Comparison of ENCODE assay signal across 15 cellular contexts in the genomic region with DNA sequence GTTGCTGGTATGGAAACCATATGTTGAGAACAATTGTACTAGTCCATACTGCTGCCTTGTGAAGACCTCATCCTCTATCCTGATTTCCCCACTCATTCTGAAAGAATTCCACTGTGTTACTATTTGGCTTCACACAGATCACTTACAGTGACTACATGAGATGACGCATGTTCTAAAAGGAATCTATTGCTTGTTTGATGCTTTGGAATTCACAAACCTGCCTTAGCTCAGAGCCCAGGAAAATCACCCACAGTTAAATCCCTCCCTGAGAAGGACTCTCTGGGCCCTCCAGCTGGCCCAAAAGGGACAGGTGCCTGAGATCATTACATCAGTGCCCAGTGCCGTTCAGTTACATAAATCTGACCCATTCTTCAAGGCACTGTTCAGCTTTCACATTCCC. TPM values are rescaled to one million over a fixed set of nuclear protein-coding genes. Genes with fewer than 3 reads are reported as not detected.
DNase-seq lines count a peak whose midpoint lies in the region; ATAC-seq and TF ChIP-seq lines count a peak whose summit lies in the region.
"Had no signal": no experiment of that assay in that cellular context is flagged by ENCODE, and none has a peak within 500 bp of the region (broad histone marks: within the 10 kb centered on the region; RNA-seq: fewer than 3 reads in every experiment).

No MANE protein-coding gene starts in this region.

- no peaks in the 10 kb centered on the region for H3K9me3 ChIP-seq in SJCRH30 (replicated peaks)
- H3K9me3 ChIP-seq: neutrophil had no signal

- ATAC-seq in GM19351 (IDR thresholded peaks at IDR 0.05; ENCODE audit: unreplicated experiment), result no peak
- ATAC-seq in HG02870 (IDR thresholded peaks at IDR 0.05; ENCODE audit: unreplicated experiment), result no peak
- ATAC-seq: effector memory CD8-positive, alpha-beta T cell had no signal

- DNase-seq in AG20443 (ENCODE audit: low spot score) (peak; percentile 77), SJCRH30 (peak; percentile 55 to 66), fibroblast of mammary gland (ENCODE audit: low read depth) (peak; percentile 83), renal cortical epithelial cell (ENCODE audit: low read depth) (peak; percentile 16), NCI-H187 (lab: John Stamatoyannopoulos, UW) (no peak), dorsolateral prefrontal cortex (no peak)
- DNase-seq: C1 segment of cervical spinal cord; effector memory CD8-positive, alpha-beta T cell; NCI-H748 treated with DMSO at 0.1 percent for 48 hours; SHP77 had no signal

- intact Hi-C loops in dorsolateral prefrontal cortex (cut with DNase I), result no loop called here

- H3K27me3 ChIP-seq in SJCRH30 (no peaks in the 10 kb centered on the region), dorsolateral prefrontal cortex (no peaks in the 10 kb centered on the region)

- no peak overlapping the region for H3K4me3 ChIP-seq in SJCRH30
- H3K4me3 ChIP-seq in fibroblast of mammary gland (ENCODE audit: control insufficient read depth, low read depth, low read length), result no peak overlapping the region
- H3K4me3 ChIP-seq in dorsolateral prefrontal cortex, result no peak overlapping the region
- H3K4me3 ChIP-seq: lung had no signal

- TF ChIP-seq CTCF in fibroblast of mammary gland (conservative IDR thresholded peaks at IDR 0.05; ENCODE audit: control insufficient read depth, insufficient read depth, low read depth, low read length), result no peak
- no peak for TF ChIP-seq CTCF in dorsolateral prefrontal cortex (IDR thresholded peaks at IDR 0.05 in 54 of 56, conservative IDR thresholded peaks at IDR 0.05 in 2 of 56; ENCODE audit: low read depth in 1 of 56, partially characterized antibody in 56 of 56)

- H3K27ac ChIP-seq in SJCRH30 (peak overlapping the region; percentile 35), dorsolateral prefrontal cortex (no peak overlapping the region)
- H3K27ac ChIP-seq: neutrophil had no signal

- H3K36me3 ChIP-seq in SJCRH30, result 0 out of 2 replicates have a peak, but pooled peaks cover 2% of the 10 kb centered on the region
- H3K36me3 ChIP-seq: neutrophil had no signal

- peaks cover 49% of the 10 kb centered on the region for H3K4me1 ChIP-seq in SJCRH30

RNA-seq across cellular contexts. Expression of a gene that starts 45.3 kb away (rescaled TPM):
- total RNA-seq in SJCRH30 (2014; rRNA removed; shearing (Covaris generic)), result 30.8 and 34.1 TPM in 2 replicates
- total RNA-seq in renal cortical epithelial cell (4.0 and 12.2 TPM in 2 replicates), dorsolateral prefrontal cortex (10 to 100 TPM in 119 of 120 experiments, 1 to 10 TPM in 1; 6.7 to 37.3 (median 23.6) TPM)
- total RNA-seq: G401 had no signal

Comparison
In these comparisons a context has a peak if more than half of its experiments do, and no peak if none do; other contexts are left out.
1. DNase-seq: peak in AG20443 (single experiment), SJCRH30 (2 of 2), fibroblast of mammary gland (single experiment) and renal cortical epithelial cell (single experiment); none in NCI-H187 (0 of 2) and dorsolateral prefrontal cortex (0 of 10).